Comparison of ENCODE assay signal across 17 cellular contexts in genomic region chr17:71869833-71870545, GRCh38.
"Had no signal": no experiment of that assay in that cellular context is flagged by ENCODE, and none has a peak within 500 bp of the region (broad histone marks: within the 10 kb centered on the region; RNA-seq: fewer than 3 reads in every experiment).

No MANE protein-coding gene starts in this region.

- FAIRE-seq: endothelial cell of umbilical vein had no signal

- H3K27ac ChIP-seq: esophagus squamous epithelium, heart right ventricle, prostate gland, tibial artery had no signal

- DNase-seq: activated CD4-positive, alpha-beta T cell treated with anti-CD3 and anti-CD28 coated beads, Interleukin-2, amount 50 U/mL, for 1 hour; amniotic stem cell; dermis blood vessel endothelial cell; effector memory CD4-positive, alpha-beta T cell; esophagus squamous epithelium; heart right ventricle; kidney glomerular epithelial cell; left ventricle myocardium superior; mucosa of descending colon; naive B cell; right cardiac atrium; stimulated activated CD4-positive, alpha-beta T cell treated with anti-CD3 and anti-CD28 coated beads, Interleukin-2, amount 100 ng/mL, for 24 hours; stimulated activated naive CD4-positive, alpha-beta T cell treated with Interleukin-2 at 50 U/mL for 16 hours; tibial artery had no signal

- H3K4me3 ChIP-seq: esophagus squamous epithelium, heart right ventricle, mucosa of descending colon, prostate gland, tibial artery had no signal

- H3K36me3 ChIP-seq: esophagus squamous epithelium, heart right ventricle, prostate gland, tibial artery had no signal

- H3K4me1 ChIP-seq: esophagus squamous epithelium, heart right ventricle, prostate gland, tibial artery had no signal

- H3K9me3 ChIP-seq: esophagus squamous epithelium, heart right ventricle, mucosa of descending colon, prostate gland, tibial artery had no signal

- ATAC-seq: activated CD4-positive, CD25-positive, alpha-beta regulatory T cell treated with anti-CD3 and anti-CD28 coated beads, Interleukin-2, amount 50 U/mL, for 24 hours; heart right ventricle; left ventricle myocardium superior; right cardiac atrium had no signal

- H3K27me3 ChIP-seq: esophagus squamous epithelium, heart right ventricle, tibial artery had no signal
